ENCODE assay signal across 1 cellular context in genomic region chr19:38784224-38784623, GRCh38.
TF ChIP-seq lines count a peak whose summit lies in the region.

No MANE protein-coding gene starts in this region.

TF ChIP-seq in IMR-90, 13 proteins besides CTCF, POLR2A, EP300 and RAD21 (continued from another document):
- TF ChIP-seq FOS (IDR thresholded peaks at IDR 0.05; ENCODE audit: low read depth, low read length): 0 out of 2 replicates have a peak, but pooled peaks have one; percentile 5
- no peak for TF ChIP-seq BHLHE40 (IDR thresholded peaks at IDR 0.05; ENCODE audit: low read depth, low read length)
- TF ChIP-seq MXI1 (IDR thresholded peaks at IDR 0.05; ENCODE audit: borderline replicate concordance, low read depth, low read length): no peak
- no peak for TF ChIP-seq RFX5 (IDR thresholded peaks at IDR 0.05; ENCODE audit: low read depth, low read length)
- TF ChIP-seq RCOR1 (IDR thresholded peaks at IDR 0.05; ENCODE audit: insufficient replicate concordance, low read length): no peak
- TF ChIP-seq ELK1 (IDR thresholded peaks at IDR 0.05; ENCODE audit: borderline replicate concordance, low read depth, low read length): no peak
TF ChIP-seq in IMR-90: peak in this region for 2.
